24 cellular contexts compared by ENCODE assay signal in the genomic region with DNA sequence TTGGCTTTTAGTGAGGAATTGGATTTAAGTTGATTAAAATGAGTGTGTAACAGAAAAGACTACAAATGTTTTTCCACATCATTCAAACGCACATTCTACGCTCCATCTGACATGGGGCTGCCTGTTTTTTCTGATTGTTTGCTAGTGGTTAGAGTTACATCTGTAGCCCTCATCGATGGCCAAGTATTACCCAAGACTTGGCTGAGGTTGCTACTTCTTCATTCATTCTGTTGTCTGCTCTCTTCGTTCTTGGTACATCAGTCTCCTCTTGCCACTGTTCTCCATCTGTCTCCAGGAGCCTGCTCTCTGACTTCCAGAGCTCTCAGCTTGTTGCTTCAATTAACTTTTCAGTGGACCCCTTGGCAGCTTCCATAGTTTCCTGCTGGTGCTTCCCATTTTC.
"Had no signal": no experiment of that assay in that cellular context is flagged by ENCODE, and none has a peak within 500 bp of the region (broad histone marks: within the 10 kb centered on the region; RNA-seq: fewer than 3 reads in every experiment).

No MANE protein-coding gene starts in this region.

- ATAC-seq: activated CD4-positive, CD25-positive, alpha-beta regulatory T cell treated with anti-CD3 and anti-CD28 coated beads, Interleukin-2, amount 50 U/mL, for 24 hours; activated T-helper 17 cell treated with anti-CD3 and anti-CD28 coated beads, Interleukin-2, amount 50 U/mL, for 72 hours; left lobe of liver; natural killer cell treated with Interleukin-12 subunit alpha and Interleukin-12 subunit beta and Interleukin-15 and Interleukin-18, amount 100 ng/mL, for 72 hours; right cardiac atrium had no signal

- H3K27ac Mint-ChIP-seq: activated CD4-positive, alpha-beta memory T cell treated with anti-CD3 and anti-CD28 coated beads for 36 hours; activated CD4-positive, alpha-beta T cell treated with anti-CD3 and anti-CD28 coated beads, Interleukin-2, amount 10 ng/mL, durations not matched to agents 24 days and 14 days; activated naive CD4-positive, alpha-beta T cell treated with anti-CD3 and anti-CD28 coated beads, Interleukin-2, amount 50 U/mL, for 24 hours; activated T-cell treated with anti-CD3 and anti-CD28 coated beads, Interleukin-2, amount 50 U/mL, for 24 hours; activated T-helper 17 cell treated with anti-CD3 and anti-CD28 coated beads, Interleukin-2, amount 50 U/mL, for 72 hours; dendritic cell treated with granulocyte-macrophage colony-stimulating factor and Interleukin-4, amounts not matched to agents 40 ng/mL and 50 ng/mL, for 4 days; natural killer cell treated with Interleukin-12 subunit alpha and Interleukin-12 subunit beta and Interleukin-15 and Interleukin-18, amount 100 ng/mL, for 72 hours had no signal

- H3K36me3 ChIP-seq: heart right ventricle, lower lobe of right lung, suprapubic skin, tibial nerve, WERI-Rb-1 had no signal

- H3K9me3 Mint-ChIP-seq: activated CD4-positive, alpha-beta T cell treated with anti-CD3 and anti-CD28 coated beads, Interleukin-2, amount 10 ng/mL, durations not matched to agents 24 days and 14 days; activated naive CD4-positive, alpha-beta T cell treated with anti-CD3 and anti-CD28 coated beads, Interleukin-2, amount 50 U/mL, for 24 hours had no signal

- H3K4me3 ChIP-seq: heart right ventricle, lower lobe of right lung, suprapubic skin, tibial nerve had no signal

- H3K9me3 ChIP-seq: lower lobe of right lung, suprapubic skin, tibial nerve had no signal

- H3K27me3 Mint-ChIP-seq: activated CD4-positive, alpha-beta memory T cell treated with anti-CD3 and anti-CD28 coated beads for 36 hours; activated CD4-positive, alpha-beta T cell treated with anti-CD3 and anti-CD28 coated beads, Interleukin-2, amount 10 ng/mL, durations not matched to agents 24 days and 14 days; activated naive CD4-positive, alpha-beta T cell treated with anti-CD3 and anti-CD28 coated beads, Interleukin-2, amount 50 U/mL, for 24 hours; activated T-cell treated with anti-CD3 and anti-CD28 coated beads, Interleukin-2, amount 50 U/mL, for 24 hours; activated T-helper 17 cell treated with anti-CD3 and anti-CD28 coated beads, Interleukin-2, amount 50 U/mL, for 72 hours; central memory CD8-positive, alpha-beta T cell; dendritic cell treated with granulocyte-macrophage colony-stimulating factor and Interleukin-4, amounts not matched to agents 40 ng/mL and 50 ng/mL, for 4 days; natural killer cell treated with Interleukin-12 subunit alpha and Interleukin-12 subunit beta and Interleukin-15 and Interleukin-18, amount 100 ng/mL, for 72 hours had no signal

- H3K4me1 Mint-ChIP-seq: activated CD4-positive, alpha-beta T cell treated with anti-CD3 and anti-CD28 coated beads, Interleukin-2, amount 10 ng/mL, durations not matched to agents 24 days and 14 days; activated naive CD4-positive, alpha-beta T cell treated with anti-CD3 and anti-CD28 coated beads, Interleukin-2, amount 50 U/mL, for 24 hours; activated T-helper 17 cell treated with anti-CD3 and anti-CD28 coated beads, Interleukin-2, amount 50 U/mL, for 72 hours; central memory CD8-positive, alpha-beta T cell had no signal

- H3K4me1 ChIP-seq: heart right ventricle, lower lobe of right lung, suprapubic skin had no signal

- H3K27ac ChIP-seq: epithelial cell of prostate, heart right ventricle, lower lobe of right lung, suprapubic skin, tibial nerve, WERI-Rb-1 had no signal

- FAIRE-seq: bronchial epithelial cell had no signal

- H3K36me3 Mint-ChIP-seq: activated CD4-positive, alpha-beta memory T cell treated with anti-CD3 and anti-CD28 coated beads for 36 hours; activated naive CD4-positive, alpha-beta T cell treated with anti-CD3 and anti-CD28 coated beads, Interleukin-2, amount 50 U/mL, for 24 hours had no signal

- H3K4me3 Mint-ChIP-seq: activated CD4-positive, alpha-beta memory T cell treated with anti-CD3 and anti-CD28 coated beads for 36 hours; activated CD4-positive, alpha-beta T cell treated with anti-CD3 and anti-CD28 coated beads, Interleukin-2, amount 10 ng/mL, durations not matched to agents 24 days and 14 days; activated naive CD4-positive, alpha-beta T cell treated with anti-CD3 and anti-CD28 coated beads, Interleukin-2, amount 50 U/mL, for 24 hours; activated T-cell treated with anti-CD3 and anti-CD28 coated beads, Interleukin-2, amount 50 U/mL, for 24 hours; activated T-helper 17 cell treated with anti-CD3 and anti-CD28 coated beads, Interleukin-2, amount 50 U/mL, for 72 hours; central memory CD8-positive, alpha-beta T cell; dendritic cell treated with granulocyte-macrophage colony-stimulating factor and Interleukin-4, amounts not matched to agents 40 ng/mL and 50 ng/mL, for 4 days; natural killer cell treated with Interleukin-12 subunit alpha and Interleukin-12 subunit beta and Interleukin-15 and Interleukin-18, amount 100 ng/mL, for 72 hours had no signal

- DNase-seq: activated CD4-positive, alpha-beta memory T cell treated with anti-CD3 and anti-CD28 coated beads for 36 hours; activated CD4-positive, alpha-beta T cell treated with anti-CD3 and anti-CD28 coated beads, Interleukin-2, amount 10 ng/mL, durations not matched to agents 24 days and 14 days; activated CD8-positive, alpha-beta memory T cell treated with anti-CD3 and anti-CD28 coated beads, Interleukin-2, amount 50 U/mL, for 48 hours; activated gamma-delta T cell treated with Interleukin-2 at 50 U/mL for 16 hours; activated T-cell treated with anti-CD3 and anti-CD28 coated beads, Interleukin-2, amount 50 U/mL, for 24 hours; anterior cingulate cortex; foreskin fibroblast; heart right ventricle; lower lobe of right lung; mesenchymal stem cell; right cardiac atrium; stimulated activated naive CD4-positive, alpha-beta T cell; WERI-Rb-1 had no signal

- H3K27me3 ChIP-seq: heart right ventricle, suprapubic skin, tibial nerve had no signal
